ENCODE assay signal across 18 cellular contexts in genomic region chr19:39381910-39382611, GRCh38. TPM values are rescaled to one million over a fixed set of nuclear protein-coding genes. Genes with fewer than 3 reads are reported as not detected.
DNase-seq lines count a peak whose midpoint lies in the region; ATAC-seq and TF ChIP-seq lines count a peak whose summit lies in the region.
"Had no signal": no experiment of that assay in that cellular context is flagged by ENCODE, and none has a peak within 500 bp of the region (broad histone marks: within the 10 kb centered on the region; RNA-seq: fewer than 3 reads in every experiment).

No MANE protein-coding gene starts in this region.

- peak overlapping the region; percentile 22 for H3K9ac ChIP-seq in adipocyte (ENCODE audit: low read length)

- H3K79me2 ChIP-seq in GM23338 (replicated peaks; ENCODE audit: insufficient read depth) = no peaks in the 10 kb centered on the region

- peaks cover 92% of the 10 kb centered on the region for H3K36me3 Mint-ChIP-seq in CD8-positive, alpha-beta T cell
- H3K36me3 Mint-ChIP-seq in activated T-helper 2 cell treated with anti-CD3 and anti-CD28 coated beads, Interferon-gamma antibody, Interleukin-2, Interleukin-4, amounts not matched to agents 10 μg/mL and 5 μg/mL and 100 μg/mL, durations not matched to agents 14 hours and 24 hours and 36 hours (ENCODE audit: low read depth) = peaks cover 76% of the 10 kb centered on the region
- peaks cover 81% of the 10 kb centered on the region for H3K36me3 Mint-ChIP-seq in GM23338 (ENCODE audit: low read depth)

- H3K36me3 ChIP-seq in CD8-positive, alpha-beta T cell (ENCODE audit: insufficient read depth, low read length) = peaks cover 55% of the 10 kb centered on the region
- peaks cover 97% of the 10 kb centered on the region for H3K36me3 ChIP-seq in adipocyte (ENCODE audit: control insufficient read depth, insufficient read depth, low read length, severe bottlenecking)
- peaks cover 32% of the 10 kb centered on the region for H3K36me3 ChIP-seq in GM23338 (ENCODE audit: insufficient read depth)

- H3K4me1 ChIP-seq in CD8-positive, alpha-beta T cell (ENCODE audit: insufficient read depth, low read length) = no peaks in the 10 kb centered on the region
- H3K4me1 ChIP-seq in adipocyte (ENCODE audit: control insufficient read depth, insufficient read depth, low read length) (peaks cover 14% of the 10 kb centered on the region), GM23338 (ENCODE audit: insufficient read depth) (peaks cover 6% of the 10 kb centered on the region; the same call in 1 of the 2 replicates)
- H3K4me1 ChIP-seq: heart left ventricle, transverse colon had no signal

- intact Hi-C loops in CD8-positive, alpha-beta T cell (cut with DNase I, micrococcal nuclease) = no loop called here
- intact Hi-C loops in activated T-helper 2 cell treated with anti-CD3 and anti-CD28 coated beads, Interferon-gamma antibody, Interleukin-2, Interleukin-4, amounts not matched to agents 10 μg/mL and 5 μg/mL and 100 μg/mL, durations not matched to agents 14 hours and 24 hours and 36 hours (cut with micrococcal nuclease) = no loop called here

- no peak overlapping the region for H3K4me3 ChIP-seq in CD8-positive, alpha-beta T cell (ENCODE audit: low read depth, low read length)
- H3K4me3 ChIP-seq in adipocyte (ENCODE audit: low read length) (no peak overlapping the region), GM23338 (no peak overlapping the region)
- H3K4me3 ChIP-seq: esophagus muscularis mucosa, heart left ventricle, spleen, transverse colon had no signal

- peak overlapping the region; percentile 41 for H3K27ac Mint-ChIP-seq in CD8-positive, alpha-beta T cell
- H3K27ac Mint-ChIP-seq in activated T-helper 2 cell treated with anti-CD3 and anti-CD28 coated beads, Interferon-gamma antibody, Interleukin-2, Interleukin-4, amounts not matched to agents 10 μg/mL and 5 μg/mL and 100 μg/mL, durations not matched to agents 14 hours and 24 hours and 36 hours = no peak overlapping the region
- H3K27ac Mint-ChIP-seq in GM23338 = no peak overlapping the region; the same call in 1 of the 2 replicates

- CTCF ChIA-PET in CD8-positive, alpha-beta T cell (lab: Charles Lee) = interaction anchor here (2.0 kb wide), 1 partner anchor 330 kb away, joined by 5 read pairs; no protein-coding TSS in a partner anchor

- no peak overlapping the region for H3K4me2 ChIP-seq in GM23338

- H3F3A ChIP-seq in GM23338 (replicated peaks; ENCODE audit: low read depth) = peaks cover 10% of the 10 kb centered on the region; the same call in 1 of the 2 replicates

- no peaks in the 10 kb centered on the region for H3K9me2 ChIP-seq in GM23338 (ENCODE audit: insufficient read depth)

- TF ChIP-seq CTCF in CD8-positive, alpha-beta T cell (IDR thresholded peaks at IDR 0.05) = no peak
- no peak for TF ChIP-seq CTCF in GM23338 (conservative IDR thresholded peaks at IDR 0.05; ENCODE audit: low read depth in 2 of 2)

- POLR2A ChIA-PET in CD8-positive, alpha-beta T cell (lab: Charles Lee) = interaction anchor here (1.0 kb wide), 1 partner anchor 46 kb away, joined by 3 read pairs; the partner anchor contains the start of gene GMFG

- H3K4me1 Mint-ChIP-seq in CD8-positive, alpha-beta T cell (ENCODE audit: low read depth) = no peaks in the 10 kb centered on the region
- no peaks in the 10 kb centered on the region for H3K4me1 Mint-ChIP-seq in activated T-helper 2 cell treated with anti-CD3 and anti-CD28 coated beads, Interferon-gamma antibody, Interleukin-2, Interleukin-4, amounts not matched to agents 10 μg/mL and 5 μg/mL and 100 μg/mL, durations not matched to agents 14 hours and 24 hours and 36 hours (ENCODE audit: low read depth)
- peaks cover 11% of the 10 kb centered on the region for H3K4me1 Mint-ChIP-seq in GM23338

- H3K9me3 ChIP-seq in CD8-positive, alpha-beta T cell (ENCODE audit: low read length) = no peaks in the 10 kb centered on the region
- no peaks in the 10 kb centered on the region for H3K9me3 ChIP-seq in adipocyte (ENCODE audit: control insufficient read depth, low read length)
- H3K9me3 ChIP-seq: esophagus muscularis mucosa, heart left ventricle, spleen, transverse colon had no signal

- H3K27me3 ChIP-seq in CD8-positive, alpha-beta T cell (ENCODE audit: insufficient read depth, low read length) = no peaks in the 10 kb centered on the region
- H3K27me3 ChIP-seq in adipocyte (replicated peaks; ENCODE audit: control insufficient read depth, insufficient read depth, low read length) = no peaks in the 10 kb centered on the region
- no peaks in the 10 kb centered on the region for H3K27me3 ChIP-seq in GM23338 (ENCODE audit: insufficient read depth)
- H3K27me3 ChIP-seq: esophagus muscularis mucosa, heart left ventricle, spleen, transverse colon had no signal

- H2AFZ ChIP-seq in GM23338 = no peak overlapping the region

- no peaks in the 10 kb centered on the region for H3K9me3 Mint-ChIP-seq in CD8-positive, alpha-beta T cell
- no peaks in the 10 kb centered on the region for H3K9me3 Mint-ChIP-seq in activated T-helper 2 cell treated with anti-CD3 and anti-CD28 coated beads, Interferon-gamma antibody, Interleukin-2, Interleukin-4, amounts not matched to agents 10 μg/mL and 5 μg/mL and 100 μg/mL, durations not matched to agents 14 hours and 24 hours and 36 hours
- H3K9me3 Mint-ChIP-seq in GM23338 = no peaks in the 10 kb centered on the region
- H3K9me3 Mint-ChIP-seq: naive thymus-derived CD8-positive, alpha-beta T cell had no signal

- H3K4me3 Mint-ChIP-seq in CD8-positive, alpha-beta T cell = no peak overlapping the region
- H3K4me3 Mint-ChIP-seq in activated T-helper 2 cell treated with anti-CD3 and anti-CD28 coated beads, Interferon-gamma antibody, Interleukin-2, Interleukin-4, amounts not matched to agents 10 μg/mL and 5 μg/mL and 100 μg/mL, durations not matched to agents 14 hours and 24 hours and 36 hours (ENCODE audit: low read depth) = no peak overlapping the region
- no peak overlapping the region for H3K4me3 Mint-ChIP-seq in GM23338
- H3K4me3 Mint-ChIP-seq: naive thymus-derived CD8-positive, alpha-beta T cell had no signal

- H3K27me3 Mint-ChIP-seq in CD8-positive, alpha-beta T cell (ENCODE audit: low read depth) = no peaks in the 10 kb centered on the region
- H3K27me3 Mint-ChIP-seq in activated T-helper 2 cell treated with anti-CD3 and anti-CD28 coated beads, Interferon-gamma antibody, Interleukin-2, Interleukin-4, amounts not matched to agents 10 μg/mL and 5 μg/mL and 100 μg/mL, durations not matched to agents 14 hours and 24 hours and 36 hours (ENCODE audit: low read depth) = no peaks in the 10 kb centered on the region
- H3K27me3 Mint-ChIP-seq in GM23338 (ENCODE audit: insufficient read depth, low read depth, poor library complexity) = peaks cover 20% of the 10 kb centered on the region
- H3K27me3 Mint-ChIP-seq: naive thymus-derived CD8-positive, alpha-beta T cell had no signal

- H4K20me1 ChIP-seq in GM23338 (replicated peaks; ENCODE audit: insufficient read depth) = peaks cover 20% of the 10 kb centered on the region

- DNase-seq in CD8-positive, alpha-beta T cell = no peak
- DNase-seq in LHCN-M2 (ENCODE audit: low read depth) (peak; percentile 38), adipocyte (ENCODE audit: low read depth) (no peak), iris pigment epithelial cell (ENCODE audit: low read depth) (peak; percentile 80), GM23338 (ENCODE audit: low spot score) (no peak), NCI-H2029 (lab: John Stamatoyannopoulos, UW) (no peak)
- no peak for DNase-seq in activated T-helper 2 cell treated with anti-CD3 and anti-CD28 coated beads, Interferon-gamma antibody, Interleukin-2, Interleukin-4, amounts not matched to agents 10 μg/mL and 5 μg/mL and 100 μg/mL, durations not matched to agents 14 hours and 24 hours and 36 hours (ENCODE audit: low spot score)
- DNase-seq: activated CD8-positive, alpha-beta memory T cell treated with anti-CD3 and anti-CD28 coated beads for 24 hours; activated gamma-delta T cell; dermis blood vessel endothelial cell; DMS 273 treated with DMSO at 0.1 percent for 48 hours; heart left ventricle; naive thymus-derived CD8-positive, alpha-beta T cell; NCI-H1092 treated with DMSO at 0.1 percent for 48 hours; spleen; transverse colon had no signal

- H3K27ac ChIP-seq in CD8-positive, alpha-beta T cell (ENCODE audit: low read depth, low read length) = no peak overlapping the region
- H3K27ac ChIP-seq in GM23338 (ENCODE audit: low read depth) = no peak overlapping the region
- H3K27ac ChIP-seq: esophagus muscularis mucosa, heart left ventricle, transverse colon had no signal

- no peak for ATAC-seq in CD8-positive, alpha-beta T cell
- ATAC-seq in GM23338 (no peak), HG03571 (IDR thresholded peaks at IDR 0.05; ENCODE audit: unreplicated experiment) (no peak)
- ATAC-seq: heart left ventricle; naive thymus-derived CD8-positive, alpha-beta T cell had no signal

RNA-seq across cellular contexts. Expression of gene PAF1, which starts 8.8 kb away (rescaled TPM):
- 100 to 1,000 TPM; 109 to 117 TPM for total RNA-seq in CD8-positive, alpha-beta T cell
- 51.9 and 61.7 TPM in 2 replicates for total RNA-seq in LHCN-M2 (2014; rRNA removed)
- polyA plus RNA-seq in LHCN-M2 (2012) = 78.7 TPM
- 49.5 and 51.1 TPM in 2 replicates for total RNA-seq in activated T-helper 2 cell treated with anti-CD3 and anti-CD28 coated beads, Interferon-gamma antibody, Interleukin-2, Interleukin-4, amounts not matched to agents 10 μg/mL and 5 μg/mL and 100 μg/mL, durations not matched to agents 14 hours and 24 hours and 36 hours
- 24.6 and 47.3 TPM in 2 replicates for total RNA-seq in GM23338 (2014; rRNA removed; shearing (Covaris generic))
- polyA plus RNA-seq in GM23338 (2016; fragmentation: Nextera tagmentation; extraction: Ambion mirVana) = 21.3 and 22.1 TPM in 2 replicates

RNA-seq across cellular contexts. Expression of gene MED29, which starts 9.1 kb away (rescaled TPM):
- 10 to 100 TPM; 45.9 to 55.1 TPM for total RNA-seq in CD8-positive, alpha-beta T cell
- 32.8 and 38.7 TPM in 2 replicates for total RNA-seq in LHCN-M2 (2014; rRNA removed)
- polyA plus RNA-seq in LHCN-M2 (2012) = 24.7 TPM
- 32.3 and 34.7 TPM in 2 replicates for total RNA-seq in activated T-helper 2 cell treated with anti-CD3 and anti-CD28 coated beads, Interferon-gamma antibody, Interleukin-2, Interleukin-4, amounts not matched to agents 10 μg/mL and 5 μg/mL and 100 μg/mL, durations not matched to agents 14 hours and 24 hours and 36 hours
- 62.0 and 63.0 TPM in 2 replicates for total RNA-seq in GM23338 (2014; rRNA removed; shearing (Covaris generic))
- polyA plus RNA-seq in GM23338 (2016; fragmentation: Nextera tagmentation; extraction: Ambion mirVana) = 26.1 and 27.5 TPM in 2 replicates

RNA-seq across cellular contexts. Expression of gene ZFP36, which starts 24.6 kb away (rescaled TPM):
- 1,000 to 10,000 TPM; 1,672 to 1,779 TPM for total RNA-seq in CD8-positive, alpha-beta T cell
- total RNA-seq in LHCN-M2 (2014; rRNA removed) = 9.3 and 15.0 TPM in 2 replicates
- 16.3 TPM for polyA plus RNA-seq in LHCN-M2 (2012)
- total RNA-seq in activated T-helper 2 cell treated with anti-CD3 and anti-CD28 coated beads, Interferon-gamma antibody, Interleukin-2, Interleukin-4, amounts not matched to agents 10 μg/mL and 5 μg/mL and 100 μg/mL, durations not matched to agents 14 hours and 24 hours and 36 hours = 45.4 and 46.9 TPM in 2 replicates
- 9.5 and 10.6 TPM in 2 replicates for total RNA-seq in GM23338 (2014; rRNA removed; shearing (Covaris generic))
- 27.5 and 27.7 TPM in 2 replicates for polyA plus RNA-seq in GM23338 (2016; fragmentation: Nextera tagmentation; extraction: Ambion mirVana)

RNA-seq across cellular contexts. Expression of gene PLEKHG2, which starts 30.4 kb away (rescaled TPM):
- total RNA-seq in CD8-positive, alpha-beta T cell = 10 to 100 TPM; 54.8 to 69.0 TPM
- 19.9 and 23.4 TPM in 2 replicates for total RNA-seq in LHCN-M2 (2014; rRNA removed)
- polyA plus RNA-seq in LHCN-M2 (2012) = 27.7 TPM
- total RNA-seq in activated T-helper 2 cell treated with anti-CD3 and anti-CD28 coated beads, Interferon-gamma antibody, Interleukin-2, Interleukin-4, amounts not matched to agents 10 μg/mL and 5 μg/mL and 100 μg/mL, durations not matched to agents 14 hours and 24 hours and 36 hours = 49.8 and 50.7 TPM in 2 replicates
- 35.2 and 41.3 TPM in 2 replicates for total RNA-seq in GM23338 (2014; rRNA removed; shearing (Covaris generic))
- 15.5 and 16.2 TPM in 2 replicates for polyA plus RNA-seq in GM23338 (2016; fragmentation: Nextera tagmentation; extraction: Ambion mirVana)

RNA-seq across cellular contexts. Expression of gene SAMD4B, which starts 39.8 kb away (rescaled TPM):
- total RNA-seq in CD8-positive, alpha-beta T cell = 10 to 100 TPM; 68.3 to 78.1 TPM
- 90.4 and 126 TPM in 2 replicates for total RNA-seq in LHCN-M2 (2014; rRNA removed)
- 118 TPM for polyA plus RNA-seq in LHCN-M2 (2012)
- total RNA-seq in activated T-helper 2 cell treated with anti-CD3 and anti-CD28 coated beads, Interferon-gamma antibody, Interleukin-2, Interleukin-4, amounts not matched to agents 10 μg/mL and 5 μg/mL and 100 μg/mL, durations not matched to agents 14 hours and 24 hours and 36 hours = 64.0 TPM in 2 replicates
- total RNA-seq in GM23338 (2014; rRNA removed; shearing (Covaris generic)) = 124 and 172 TPM in 2 replicates
- 104 and 107 TPM in 2 replicates for polyA plus RNA-seq in GM23338 (2016; fragmentation: Nextera tagmentation; extraction: Ambion mirVana)

Comparison
In these comparisons a context has a peak if more than half of its experiments do, and no peak if none do; other contexts are left out.
1. DNase-seq: peak in LHCN-M2 (single experiment) and iris pigment epithelial cell (single experiment); none in CD8-positive, alpha-beta T cell (0 of 7), adipocyte (single experiment), activated T-helper 2 cell treated with anti-CD3 and anti-CD28 coated beads, Interferon-gamma antibody, Interleukin-2, Interleukin-4, amounts not matched to agents 10 μg/mL and 5 μg/mL and 100 μg/mL, durations not matched to agents 14 hours and 24 hours and 36 hours (single experiment), GM23338 (single experiment) and NCI-H2029 (single experiment).
2. RNA of gene ZFP36, which starts 24.6 kb away (total RNA-seq): 1,672 to 1,779 TPM in CD8-positive, alpha-beta T cell; 45.4 to 46.9 TPM in activated T-helper 2 cell treated with anti-CD3 and anti-CD28 coated beads, Interferon-gamma antibody, Interleukin-2, Interleukin-4, amounts not matched to agents 10 μg/mL and 5 μg/mL and 100 μg/mL, durations not matched to agents 14 hours and 24 hours and 36 hours, 9.3 to 15.0 TPM in LHCN-M2 and 9.5 to 10.6 TPM in GM23338; every median in the first group is over 10 times any median in the second.